25 cellular contexts compared by ENCODE assay signal in genomic region chr7:1542841-1543747, GRCh38. TPM values are rescaled to one million over a fixed set of nuclear protein-coding genes. Genes with fewer than 3 reads are reported as not detected.
A peak's percentile ranks its signal among the peaks of the same experiment; 100 is the strongest.
DNase-seq lines count a peak whose midpoint lies in the region; ATAC-seq, FAIRE-seq and TF ChIP-seq lines count a peak whose summit lies in the region.
"Had no signal": no experiment of that assay in that cellular context is flagged by ENCODE, and none has a peak within 500 bp of the region (broad histone marks: within the 10 kb centered on the region; RNA-seq: fewer than 3 reads in every experiment).

No MANE protein-coding gene starts in this region.

- peaks cover 19% of the 10 kb centered on the region for H4K20me1 ChIP-seq in IMR-90 (ENCODE audit: insufficient read depth, low read length)

- H3K27ac Mint-ChIP-seq in stimulated activated effector memory CD8-positive, alpha-beta T cell treated with anti-CD3 and anti-CD28 coated beads, Interleukin-12 subunit alpha, Interleukin-12 subunit beta, amount 100 ng/mL, for 72 hours = peak overlapping the region; percentile 14
- H3K27ac Mint-ChIP-seq: CD8-positive, alpha-beta T cell; stimulated activated naive B cell treated with anti-CD40 and anti-IgM and Interleukin-4, amounts not matched to agents 10 μg/mL and 1 μg/mL and 100 μg/mL, for 72 hours had no signal

- no peak overlapping the region for H2BK15ac ChIP-seq in IMR-90 (ENCODE audit: low read depth, low read length)

- H3K4ac ChIP-seq in IMR-90 (ENCODE audit: low read depth, low read length) = no peak overlapping the region

- peaks cover 0 to 38% of the 10 kb centered on the region in 2 experiments; a peak in 3 of 4 replicates for H3K79me1 ChIP-seq in IMR-90 (ENCODE audit: low read depth in 1 of 2, low read length in 2 of 2)

- peaks cover 7% of the 10 kb centered on the region for H3K4me1 ChIP-seq in IMR-90 (ENCODE audit: control insufficient read depth, insufficient read depth, low read length)
- H3K4me1 ChIP-seq in kidney (ENCODE audit: control insufficient read depth in 1 of 2, insufficient read depth in 1 of 2, low read depth in 1 of 2, low read length in 2 of 2) = peaks cover 0 to 8% of the 10 kb centered on the region in 2 donors

- H3K9ac ChIP-seq in IMR-90 (ENCODE audit: low read depth, low read length) (no peak overlapping the region), kidney (ENCODE audit: low read length in 2 of 2) (no peak overlapping the region)

- no peak overlapping the region for H2AFZ ChIP-seq in IMR-90 (replicated peaks; ENCODE audit: low read length, poor library complexity)

- TF ChIP-seq CTCF in IMR-90 (conservative IDR thresholded peaks at IDR 0.05; ENCODE audit: low read depth, low read length) (no peak), kidney (IDR thresholded peaks at IDR 0.05; ENCODE audit: borderline replicate concordance, extremely low read depth, insufficient read depth) (no peak)

- H2BK20ac ChIP-seq in IMR-90 (ENCODE audit: low read depth, low read length) = no peak overlapping the region

- intact Hi-C loops in Right ventricle myocardium superior (cut with DNase I) = no loop called here
- intact Hi-C loops in left cardiac atrium (cut with DNase I) = no loop called here
- intact Hi-C loops in IMR-90 (cut with micrococcal nuclease) = no loop called here
- intact Hi-C loops in kidney (cut with DNase I) = no loop called here
- intact Hi-C loops in posterior cingulate gyrus (cut with DNase I) = no loop called here

- H2BK120ac ChIP-seq in IMR-90 (ENCODE audit: low read depth, low read length) = no peak overlapping the region

- no peak overlapping the region for H3K18ac ChIP-seq in IMR-90 (ENCODE audit: low read depth, low read length)

- peaks cover 48% of the 10 kb centered on the region for H3K36me3 ChIP-seq in IMR-90 (ENCODE audit: control insufficient read depth, insufficient read depth, low read length)
- peaks cover 0 to 9% of the 10 kb centered on the region in 2 donors for H3K36me3 ChIP-seq in kidney (ENCODE audit: control insufficient read depth in 1 of 2, insufficient read depth in 2 of 2, low read length in 2 of 2)
- no peaks in the 10 kb centered on the region; the same call in 1 of the 2 replicates for H3K36me3 ChIP-seq in H7 (replicated peaks; ENCODE audit: control insufficient read depth, insufficient read depth, low read length)

- H3K4me3 ChIP-seq in IMR-90 (ENCODE audit: insufficient read depth, low read depth, low read length) (no peak overlapping the region), kidney (ENCODE audit: low read length in 2 of 2) (no peak overlapping the region), H7 (ENCODE audit: insufficient read depth, low read depth, low read length) (no peak overlapping the region)
- H3K4me3 ChIP-seq: adrenal gland, SK-N-MC, tibial nerve had no signal

- 90% methylated on average over 13 of the region's 38 CpGs; no CpG with 5 or more reads in 1 of the 2 experiments for WGBS in IMR-90 (ENCODE audit: extremely low coverage in 2 of 2, insufficient read length in 1 of 2), 2 experiments

- peaks cover under 1% of the 10 kb centered on the region for H3K4me1 Mint-ChIP-seq in stimulated activated effector memory CD8-positive, alpha-beta T cell treated with anti-CD3 and anti-CD28 coated beads, Interleukin-12 subunit alpha, Interleukin-12 subunit beta, amount 100 ng/mL, for 72 hours

- H2BK5ac ChIP-seq in IMR-90 (ENCODE audit: low read depth, low read length, poor library complexity, severe bottlenecking) = no peak overlapping the region

- peak overlapping the region; percentile 5 for H2AK9ac ChIP-seq in IMR-90 (replicated peaks; ENCODE audit: low read depth, low read length, poor library complexity)

- in situ Hi-C loops in IMR-90 (cut with MboI; ENCODE audit: low sequenced_read_pairs) = no loop called here

- no peak overlapping the region for H3K56ac ChIP-seq in IMR-90 (ENCODE audit: extremely low read depth, insufficient read depth, low read length)

- H4K91ac ChIP-seq in IMR-90 (ENCODE audit: insufficient read depth, low read depth, low read length) = no peak overlapping the region

- CTCF ChIA-PET in IMR-90 (lab: Yijun Ruan, JAX) = no interaction called here

- no peak for FAIRE-seq in kidney (lab: Jason Lieb, UNC)
- FAIRE-seq: H1 had no signal

- no TSS peak for BruUV-seq in IMR-90 (replicated peaks; lab: Mats Ljungman, UMichigan)

- H4K8ac ChIP-seq in IMR-90 (ENCODE audit: low read depth in 2 of 2, low read length in 2 of 2) = no peak overlapping the region

- no peak overlapping the region for H3K14ac ChIP-seq in IMR-90 (replicated peaks; ENCODE audit: low read depth, low read length)

- H3K4me3 Mint-ChIP-seq in stimulated activated effector memory CD8-positive, alpha-beta T cell treated with anti-CD3 and anti-CD28 coated beads, Interleukin-12 subunit alpha, Interleukin-12 subunit beta, amount 100 ng/mL, for 72 hours = no peak overlapping the region
- H3K4me3 Mint-ChIP-seq: CD8-positive, alpha-beta T cell; stimulated activated naive B cell treated with anti-CD40 and anti-IgM and Interleukin-4, amounts not matched to agents 10 μg/mL and 1 μg/mL and 100 μg/mL, for 72 hours had no signal

- no peak overlapping the region for H3K4me2 ChIP-seq in IMR-90 (ENCODE audit: low read depth, low read length)

- peaks cover 48% of the 10 kb centered on the region for H3K36me3 Mint-ChIP-seq in stimulated activated effector memory CD8-positive, alpha-beta T cell treated with anti-CD3 and anti-CD28 coated beads, Interleukin-12 subunit alpha, Interleukin-12 subunit beta, amount 100 ng/mL, for 72 hours

- no peak overlapping the region for H2AK5ac ChIP-seq in IMR-90 (ENCODE audit: low read depth, low read length)

- H3K27ac ChIP-seq in IMR-90 (ENCODE audit: insufficient read depth, low read length) (no peak overlapping the region), kidney (ENCODE audit: low read depth in 2 of 2, low read length in 2 of 2) (peak overlapping the region in 1 of 2 donors; percentile 43)
- H3K27ac ChIP-seq: adrenal gland, SK-N-MC had no signal

- H3K23ac ChIP-seq in IMR-90 (ENCODE audit: low read depth, low read length) = no peak overlapping the region

- DNase-seq in Right ventricle myocardium superior = peak; percentile 48
- DNase-seq in left cardiac atrium = no peak
- no peak for DNase-seq in IMR-90
- peak; percentile 76 for DNase-seq in kidney
- DNase-seq in stimulated activated effector memory CD8-positive, alpha-beta T cell treated with anti-CD3 and anti-CD28 coated beads, Interleukin-12 subunit alpha, Interleukin-12 subunit beta, amount 100 ng/mL, for 72 hours (ENCODE audit: low spot score in 2 of 2) = no peak
- no peak for DNase-seq in posterior cingulate gyrus
- no peak for DNase-seq in activated T-cell treated with anti-CD3 and anti-CD28 coated beads for 4 hours
- DNase-seq in H7 = no peak
- DNase-seq: ACHN; activated CD4-positive, alpha-beta T cell treated with anti-CD3 and anti-CD28 coated beads for 1 hour; activated effector memory CD4-positive, alpha-beta T cell treated with Interleukin-2 at 50 U/mL for 16 hours; adrenal gland; caudate nucleus; CD8-positive, alpha-beta T cell; effector CD8-positive, alpha-beta T cell; head of caudate nucleus; KG1; NCI-H2029; retina; stimulated activated CD4-positive, alpha-beta T cell treated with anti-CD3 and anti-CD28 coated beads, Interleukin-15, amount 100 ng/mL, for 24 hours; stimulated activated naive B cell treated with anti-CD40 and anti-IgM and Interleukin-4, amounts not matched to agents 10 μg/mL and 1 μg/mL and 100 μg/mL, for 72 hours; T-helper 9 cell had no signal

- no peak for TF ChIP-seq RAD21 in IMR-90 (IDR thresholded peaks at IDR 0.05; ENCODE audit: low read length)

- peak; percentile 52; the same call in 1 of the 2 replicates for TF ChIP-seq POLR2A in IMR-90 (IDR thresholded peaks at IDR 0.05; ENCODE audit: low read depth, low read length)

- H3K27me3 ChIP-seq in IMR-90 (ENCODE audit: control insufficient read depth, insufficient read depth, low read length) (no peaks in the 10 kb centered on the region), H7 (ENCODE audit: control insufficient read depth, insufficient read depth, low read length) (no peaks in the 10 kb centered on the region)
- H3K27me3 ChIP-seq: adrenal gland, tibial nerve had no signal

- H3K9me3 ChIP-seq in IMR-90 (ENCODE audit: control insufficient read depth, insufficient read depth, low read length) (no peaks in the 10 kb centered on the region), kidney (ENCODE audit: control insufficient read depth in 1 of 2, low read length in 2 of 2) (no peaks in the 10 kb centered on the region)
- H3K9me3 ChIP-seq: adrenal gland, tibial nerve had no signal

- H3K9me1 ChIP-seq in IMR-90 (ENCODE audit: insufficient read depth, low read length) = peaks cover 4% of the 10 kb centered on the region; the same call in 1 of the 2 replicates

- H4K5ac ChIP-seq in IMR-90 (ENCODE audit: low read depth, low read length) = no peak overlapping the region

- dilution Hi-C loops in IMR-90 (cut with HindIII; ENCODE audit: low sequenced_read_pairs, unreplicated experiment) = no loop called here

- H3K9me3 Mint-ChIP-seq in stimulated activated effector memory CD8-positive, alpha-beta T cell treated with anti-CD3 and anti-CD28 coated beads, Interleukin-12 subunit alpha, Interleukin-12 subunit beta, amount 100 ng/mL, for 72 hours = no peaks in the 10 kb centered on the region
- H3K9me3 Mint-ChIP-seq: CD8-positive, alpha-beta T cell; stimulated activated naive B cell treated with anti-CD40 and anti-IgM and Interleukin-4, amounts not matched to agents 10 μg/mL and 1 μg/mL and 100 μg/mL, for 72 hours had no signal

- no peak for ATAC-seq in Right ventricle myocardium superior (ENCODE audit: poor library complexity)
- ATAC-seq in left cardiac atrium = no peak
- no peak for ATAC-seq in IMR-90 (ENCODE audit: low read depth)
- ATAC-seq in stimulated activated effector memory CD8-positive, alpha-beta T cell treated with anti-CD3 and anti-CD28 coated beads, Interleukin-12 subunit alpha, Interleukin-12 subunit beta, amount 100 ng/mL, for 72 hours = no peak
- ATAC-seq: CD8-positive, alpha-beta T cell; stimulated activated naive B cell treated with anti-CD40 and anti-IgM and Interleukin-4, amounts not matched to agents 10 μg/mL and 1 μg/mL and 100 μg/mL, for 72 hours had no signal

- POLR2A ChIA-PET in IMR-90 (lab: Charles Lee; ENCODE audit: unreplicated experiment) = no interaction called here

RNA-seq across cellular contexts. Expression of gene MAFK, which starts 12.6 kb away (rescaled TPM):
- total RNA-seq in Right ventricle myocardium superior = 59.4 TPM
- total RNA-seq in left cardiac atrium = 10 to 100 TPM; 43.6 to 73.1 TPM
- 16.4 and 19.2 TPM in 2 replicates for total RNA-seq in IMR-90 (2012; rRNA removed)
- 27.1 and 27.9 TPM in 2 replicates for polyA plus RNA-seq in IMR-90 (2012; rRNA removed)
- polyA plus RNA-seq in IMR-90 (2012; cell fraction: cytosol; rRNA removed) = 9.3 and 16.3 TPM in 2 replicates
- polyA plus RNA-seq in IMR-90 (2012; cell fraction: nucleus; rRNA removed; ENCODE audit: low replicate concordance) = 216 and 262 TPM in 2 replicates
- 37.0 TPM for total RNA-seq in kidney
- polyA plus RNA-seq in kidney (ENCODE audit: insufficient read depth, low read depth, low replicate concordance) = 12.9 TPM
- total RNA-seq in H7 (2014; rRNA removed; shearing (Covaris generic)) = 14.8 and 23.1 TPM in 2 replicates

RNA-seq across cellular contexts. Expression of gene TMEM184A, which starts 12.9 kb away (rescaled TPM):
- total RNA-seq in Right ventricle myocardium superior (0.30 TPM), left cardiac atrium (under 1 TPM; 0.18 to 0.31 TPM), IMR-90 (2012; rRNA removed) (0.28 and 0.36 TPM in 2 replicates), kidney (11.0 TPM)
- polyA plus RNA-seq in IMR-90 (2012; rRNA removed) (1.9 TPM in 2 replicates), kidney (ENCODE audit: insufficient read depth, low read depth, low replicate concordance) (6.8 TPM)
- polyA plus RNA-seq in IMR-90 (2012; cell fraction: cytosol; rRNA removed) = 0.74 and 1.2 TPM in 2 replicates
- 4.1 and 11.5 TPM in 2 replicates for polyA plus RNA-seq in IMR-90 (2012; cell fraction: nucleus; rRNA removed; ENCODE audit: low replicate concordance)
- 0.74 and 1.2 TPM in 2 replicates for total RNA-seq in H7 (2014; rRNA removed; shearing (Covaris generic))
- total RNA-seq: CD8-positive, alpha-beta T cell had no signal

RNA-seq across cellular contexts. Expression of gene PSMG3, which starts 26.7 kb away (rescaled TPM):
- total RNA-seq in Right ventricle myocardium superior (12.1 TPM), left cardiac atrium (10 to 100 TPM; 14.3 to 15.0 TPM), IMR-90 (2012; rRNA removed) (30.6 and 37.3 TPM in 2 replicates), kidney (29.7 TPM)
- polyA plus RNA-seq in IMR-90 (2012; rRNA removed) (52.5 and 54.1 TPM in 2 replicates), kidney (ENCODE audit: insufficient read depth, low read depth, low replicate concordance) (66.6 TPM)
- 44.0 and 63.2 TPM in 2 replicates for polyA plus RNA-seq in IMR-90 (2012; cell fraction: cytosol; rRNA removed)
- polyA plus RNA-seq in IMR-90 (2012; cell fraction: nucleus; rRNA removed; ENCODE audit: low replicate concordance) = 74.3 and 81.9 TPM in 2 replicates
- 45.9 and 49.8 TPM in 2 replicates for total RNA-seq in H7 (2014; rRNA removed; shearing (Covaris generic))

RNA-seq across cellular contexts. Expression of gene INTS1, which starts 38.9 kb away (rescaled TPM):
- total RNA-seq in Right ventricle myocardium superior (29.2 TPM), left cardiac atrium (10 to 100 TPM; 26.9 to 42.4 TPM), IMR-90 (2012; rRNA removed) (9.3 and 10.0 TPM in 2 replicates), kidney (91.3 TPM)
- polyA plus RNA-seq in IMR-90 (2012; rRNA removed) (40.1 and 47.1 TPM in 2 replicates), kidney (ENCODE audit: insufficient read depth, low read depth, low replicate concordance) (62.8 TPM)
- 32.2 and 35.8 TPM in 2 replicates for polyA plus RNA-seq in IMR-90 (2012; cell fraction: cytosol; rRNA removed)
- 80.3 and 296 TPM in 2 replicates for polyA plus RNA-seq in IMR-90 (2012; cell fraction: nucleus; rRNA removed; ENCODE audit: low replicate concordance)
- 71.8 and 78.7 TPM in 2 replicates for total RNA-seq in H7 (2014; rRNA removed; shearing (Covaris generic))

Comparison
In these comparisons a context has a peak if more than half of its experiments do, and no peak if none do; other contexts are left out.
1. DNase-seq: peak in Right ventricle myocardium superior (single experiment) and kidney (single experiment); none in left cardiac atrium (single experiment), IMR-90 (single experiment), stimulated activated effector memory CD8-positive, alpha-beta T cell treated with anti-CD3 and anti-CD28 coated beads, Interleukin-12 subunit alpha, Interleukin-12 subunit beta, amount 100 ng/mL, for 72 hours (0 of 2), posterior cingulate gyrus (0 of 10), activated T-cell treated with anti-CD3 and anti-CD28 coated beads for 4 hours (single experiment) and H7 (single experiment).